Comparison of ENCODE assay signal across 16 cellular contexts in genomic region chr14:76776306-76777251, GRCh38. TPM values are rescaled to one million over a fixed set of nuclear protein-coding genes. Genes with fewer than 3 reads are reported as not detected.
DNase-seq lines count a peak whose midpoint lies in the region; ATAC-seq, FAIRE-seq and TF ChIP-seq lines count a peak whose summit lies in the region.
"Had no signal": no experiment of that assay in that cellular context is flagged by ENCODE, and none has a peak within 500 bp of the region (broad histone marks: within the 10 kb centered on the region; RNA-seq: fewer than 3 reads in every experiment).

No MANE protein-coding gene starts in this region.

- TF ChIP-seq EP300 in H1 (IDR thresholded peaks at IDR 0.05; ENCODE audit: borderline replicate concordance in 1 of 2, low read depth in 2 of 2, low read length in 2 of 2) = no peak

- TF ChIP-seq CTCF in heart left ventricle (IDR thresholded peaks at IDR 0.05) = peak in 1 of 12 donors; percentile 10
- no peak for TF ChIP-seq CTCF in H1 (IDR thresholded peaks at IDR 0.05; ENCODE audit: control extremely low read depth in 1 of 3, insufficient read depth in 1 of 3, low read depth in 1 of 3, low read length in 3 of 3)
- no peak for TF ChIP-seq CTCF in upper lobe of right lung (IDR thresholded peaks at IDR 0.05)

- no peak overlapping the region for H3K56ac ChIP-seq in H1 (replicated peaks; ENCODE audit: insufficient read length, low read depth, low read length)

- no peak for FAIRE-seq in H1 (lab: Jason Lieb, UNC)

- CTCF ChIA-PET in H1 (lab: Charles Lee; ENCODE audit: partially characterized antibody) = interaction anchor here (0.7 to 3.2 kb wide), 9 partner anchors 8 to 104 kb away, joined by 3 to 23 read pairs (median 3); no protein-coding TSS in a partner anchor

- TF ChIP-seq POLR2A in heart left ventricle (IDR thresholded peaks at IDR 0.05) (no peak), H1 (IDR thresholded peaks at IDR 0.05; ENCODE audit: control extremely low read depth in 1 of 2, low read depth in 2 of 2, low read length in 2 of 2) (no peak)

- no peak overlapping the region for H3K23ac ChIP-seq in H1 (ENCODE audit: insufficient read length)
- H3K23ac ChIP-seq in trophoblast cell (ENCODE audit: low read length) = no peak overlapping the region

- H4K12ac ChIP-seq in trophoblast cell (ENCODE audit: low read depth, low read length) = no peak overlapping the region

- H3K14ac ChIP-seq in H1 (ENCODE audit: insufficient read length) (no peak overlapping the region), trophoblast cell (ENCODE audit: low read length) (no peak overlapping the region)

- H3K79me1 ChIP-seq in H1 (ENCODE audit: low read depth, low read length) = no peaks in the 10 kb centered on the region
- H3K79me1 ChIP-seq in trophoblast cell (ENCODE audit: low read length) = peaks cover 13% of the 10 kb centered on the region

- H3K4me3 ChIP-seq in heart left ventricle (no peak overlapping the region), H1 (ENCODE audit: extremely low read depth in 1 of 4, insufficient read depth in 2 of 4, low read depth in 3 of 4, low read length in 4 of 4) (no peak overlapping the region), upper lobe of right lung (no peak overlapping the region), trophoblast cell (ENCODE audit: low read depth, low read length) (no peak overlapping the region)
- H3K4me3 ChIP-seq: GM23248, thoracic aorta had no signal

- ATAC-seq in heart left ventricle (no peak), left ventricle myocardium superior (no peak), upper lobe of right lung (peak; percentile 14), HG02759 (IDR thresholded peaks at IDR 0.05; ENCODE audit: unreplicated experiment) (no peak)
- ATAC-seq: activated T-cell treated with anti-CD3 and anti-CD28 coated beads, Interleukin-2, amount 50 U/mL, for 4 hours had no signal

- H3K27ac ChIP-seq in heart left ventricle (peak overlapping the region in 7 of 12 donors; percentile 2 to 55 (median 14)), H1 (ENCODE audit: low read depth, low read length) (no peak overlapping the region), upper lobe of right lung (no peak overlapping the region), trophoblast cell (ENCODE audit: low read depth, low read length) (no peak overlapping the region)
- H3K27ac ChIP-seq: GM23248, thoracic aorta had no signal

- no peak overlapping the region; a peak in 1 of 7 replicates for H3K9ac ChIP-seq in H1 (replicated peaks in 1 of 4; ENCODE audit: extremely low read depth in 1 of 4, low read depth in 3 of 4, low read length in 3 of 4)
- no peak overlapping the region for H3K9ac ChIP-seq in trophoblast cell (ENCODE audit: low read length)
- H3K9ac ChIP-seq: GM23248 had no signal

- H3K4ac ChIP-seq in H1 (replicated peaks; ENCODE audit: insufficient read length, low read depth, low read length) = no peak overlapping the region
- no peak overlapping the region for H3K4ac ChIP-seq in trophoblast cell (ENCODE audit: low read depth, low read length)

- H2BK120ac ChIP-seq in H1 (replicated peaks; ENCODE audit: low read depth, low read length) (no peak overlapping the region), trophoblast cell (ENCODE audit: insufficient read depth, low read length, poor library complexity) (no peak overlapping the region)

- H3K23me2 ChIP-seq in H1 (ENCODE audit: low read depth, low read length) = no peaks in the 10 kb centered on the region

- H4K20me1 ChIP-seq in H1 (replicated peaks in 1 of 2; ENCODE audit: control insufficient read depth in 1 of 2, insufficient read depth in 2 of 2, low read length in 2 of 2) = no peaks in the 10 kb centered on the region

- H2BK20ac ChIP-seq in H1 (ENCODE audit: low read length) = no peak overlapping the region

- H3K4me1 ChIP-seq in heart left ventricle (peaks cover 8 to 77% (median 40%) of the 10 kb centered on the region in 12 donors), H1 (replicated peaks in 1 of 4; ENCODE audit: control insufficient read depth in 3 of 4, insufficient read depth in 4 of 4, low read length in 3 of 4) (peaks cover 0 to 18% (median 9%) of the 10 kb centered on the region in 4 experiments; a peak in 5 of 7 replicates), upper lobe of right lung (peaks cover 38% of the 10 kb centered on the region), trophoblast cell (ENCODE audit: control insufficient read depth in 1 of 2, insufficient read depth in 2 of 2, low read length in 2 of 2) (peaks cover 18 to 19% of the 10 kb centered on the region in 2 experiments)

- H3K18ac ChIP-seq in H1 (ENCODE audit: extremely low read depth, low read length) (no peak overlapping the region), trophoblast cell (ENCODE audit: low read length) (no peak overlapping the region)

- H4K8ac ChIP-seq in H1 (ENCODE audit: extremely low read depth, insufficient read depth, low read length) = no peak overlapping the region; the same call in 1 of the 2 replicates
- no peak overlapping the region for H4K8ac ChIP-seq in trophoblast cell (ENCODE audit: low read depth, low read length)

- H4K5ac ChIP-seq in H1 (ENCODE audit: insufficient read length, low read depth, low read length) = no peak overlapping the region

- H3K79me2 ChIP-seq in H1 (ENCODE audit: control insufficient read depth in 1 of 2, insufficient read depth in 2 of 2, low read length in 2 of 2) = no peaks in the 10 kb centered on the region
- H3K79me2 ChIP-seq in trophoblast cell (ENCODE audit: control insufficient read depth, insufficient read depth, low read length, poor library complexity) = no peaks in the 10 kb centered on the region

- POLR2A ChIA-PET in H1 (lab: Charles Lee; ENCODE audit: partially characterized antibody) = interaction anchor here (0.9 to 2.9 kb wide), 8 partner anchors 9 to 69 kb away, joined by 3 to 11 read pairs (median 6); partner anchors contain the start of genes ANGEL1 and VASH1

- H3K4me2 ChIP-seq in H1 (ENCODE audit: insufficient read depth in 1 of 2, low read depth in 2 of 2, low read length in 2 of 2) (no peak overlapping the region), trophoblast cell (ENCODE audit: low read length) (no peak overlapping the region)

- H3K9me3 ChIP-seq in heart left ventricle (no peaks in the 10 kb centered on the region), H1 (ENCODE audit: insufficient read depth in 2 of 2, low read depth in 1 of 2, low read length in 1 of 2) (no peaks in the 10 kb centered on the region), upper lobe of right lung (no peaks in the 10 kb centered on the region), trophoblast cell (ENCODE audit: insufficient read depth, low read depth, low read length) (no peaks in the 10 kb centered on the region)
- H3K9me3 ChIP-seq: thoracic aorta had no signal

- H2AK5ac ChIP-seq in H1 (ENCODE audit: low read depth, low read length) (no peak overlapping the region), trophoblast cell (ENCODE audit: low read length) (no peak overlapping the region)

- WGBS in heart left ventricle, 4 donors = 84 to 89% (median 87%) methylated on average over 12 to 14 of the region's 14 CpGs
- 84% methylated on average over 11 of the region's 14 CpGs; no CpG with 5 or more reads in 1 of the 2 experiments for WGBS in H1 (ENCODE audit: extremely low coverage in 1 of 2, insufficient coverage in 1 of 2, insufficient read length in 1 of 2, insufficient replicate concordance in 2 of 2, low coverage in 1 of 2, low lambda C conversion rate in 2 of 2, missing lambda C conversion rate in 1 of 2), 2 experiments
- no CpG with 5 or more reads among the region's 14 CpGs for WGBS in trophoblast cell (ENCODE audit: extremely low coverage, insufficient coverage, insufficient read length)

- DNase-seq in heart left ventricle (no peak), left ventricle myocardium superior (no peak), NCI-H2107 treated with DMSO at 0.1 percent for 48 hours (lab: John Stamatoyannopoulos, UW; ENCODE audit: unreplicated experiment) (peak; percentile 42), H1 (ENCODE audit: low read depth in 1 of 2, low spot score in 2 of 2) (no peak), upper lobe of right lung (no peak), trophoblast cell (no peak)
- DNase-seq in stimulated activated CD4-positive, alpha-beta T cell treated with anti-CD3 and anti-CD28 coated beads, Interleukin-2, amount 100 ng/mL, for 48 hours = no peak
- DNase-seq: activated T-cell treated with anti-CD3 and anti-CD28 coated beads, Interleukin-2, amount 50 U/mL, for 4 hours; CD4-positive, alpha-beta T cell; central memory CD4-positive, alpha-beta T cell; GM23248; NCI-H1436 treated with DMSO at 0.1 percent for 48 hours had no signal

- 0 out of 4 replicates have a peak, but pooled peaks of 1 of the 2 experiments have one; percentile 11 for TF ChIP-seq RAD21 in H1 (IDR thresholded peaks at IDR 0.05 in 1 of 2, conservative IDR thresholded peaks at IDR 0.05 in 1 of 2; ENCODE audit: low read depth in 2 of 2, low read length in 2 of 2)

- H3K36me3 ChIP-seq in heart left ventricle (peaks cover 0 to 62% (median 25%) of the 10 kb centered on the region in 9 donors), H1 (ENCODE audit: control insufficient read depth in 2 of 4, insufficient read depth in 4 of 4, low read length in 3 of 4) (no peaks in the 10 kb centered on the region), upper lobe of right lung (peaks cover under 1% of the 10 kb centered on the region), trophoblast cell (ENCODE audit: control insufficient read depth in 1 of 2, insufficient read depth in 2 of 2, low read length in 2 of 2) (peaks cover 0 to 3% of the 10 kb centered on the region in 2 experiments)

- no peak overlapping the region for H2BK5ac ChIP-seq in H1 (ENCODE audit: low read depth, low read length)
- no peak overlapping the region for H2BK5ac ChIP-seq in trophoblast cell (ENCODE audit: low read depth, low read length, poor library complexity)

- no peak overlapping the region for H2BK15ac ChIP-seq in H1 (ENCODE audit: low read length)

- H3K27me3 ChIP-seq in heart left ventricle (no peaks in the 10 kb centered on the region), H1 (replicated peaks in 1 of 4; ENCODE audit: control insufficient read depth in 3 of 4, extremely low read depth in 1 of 4, insufficient read depth in 3 of 4, low read length in 3 of 4) (peaks cover 0 to 2% (median 0%) of the 10 kb centered on the region in 4 experiments; a peak in 2 of 7 replicates), upper lobe of right lung (no peaks in the 10 kb centered on the region), trophoblast cell (ENCODE audit: insufficient read depth, low read length) (no peaks in the 10 kb centered on the region)

- intact Hi-C loops in heart left ventricle (cut with DNase I) (no loop called here), left ventricle myocardium superior (cut with micrococcal nuclease) (no loop called here), upper lobe of right lung (cut with DNase I) (no loop called here)

- H4K91ac ChIP-seq in H1 (replicated peaks; ENCODE audit: insufficient read length, low read length) (no peak overlapping the region), trophoblast cell (ENCODE audit: low read depth, low read length) (no peak overlapping the region)

- H2AFZ ChIP-seq in H1 (ENCODE audit: low read length) (no peak overlapping the region), trophoblast cell (ENCODE audit: insufficient read depth, low read length, poor library complexity) (no peak overlapping the region)
- H2AFZ ChIP-seq: GM23248 had no signal

- peak overlapping the region; percentile 23; the same call in 1 of the 2 replicates for H2BK12ac ChIP-seq in H1 (ENCODE audit: low read depth, low read length)
- H2BK12ac ChIP-seq in trophoblast cell (ENCODE audit: low read length) = no peak overlapping the region

RNA-seq across cellular contexts. Expression of gene VASH1, which starts 15.3 kb away (rescaled TPM):
- total RNA-seq in heart left ventricle = 10 to 100 TPM in 6 of 9 donors, 1 to 10 TPM in 3; 7.8 to 30.8 (median 11.1) TPM
- 10 to 100 TPM in 1 of 2 donors, 1 to 10 TPM in 1; 9.9 to 25.2 TPM for polyA plus RNA-seq in heart left ventricle
- total RNA-seq in left ventricle myocardium superior = 14.0 TPM
- total RNA-seq in H1 (2021; fragmentation: NEBNext Ultra II Directional; extraction: Animal tissue kit (Norgen Biotek cat#: 25700)) = 6.4 and 7.7 TPM in 2 replicates
- polyA plus RNA-seq in H1 (2011; rRNA removed) = 3.1 and 4.9 TPM in 2 replicates
- polyA plus RNA-seq in H1 (2011; cell fraction: cytosol; rRNA removed) = 5.1 TPM
- 17.4 TPM for polyA plus RNA-seq in H1 (2011; cell fraction: nucleus; rRNA removed)
- polyA plus RNA-seq in H1 (2012, experiment 1 of 2) = 5.7 to 7.5 TPM (median 6.7 TPM) in 4 replicates
- polyA plus RNA-seq in H1 (2012, experiment 2 of 2) = 4.3 TPM
- 3.2 TPM for polyA plus RNA-seq in H1 (2013, experiment 1 of 2)
- 3.5 TPM for polyA plus RNA-seq in H1 (2013, experiment 2 of 2)
- 4.3 and 4.5 TPM in 2 replicates for polyA minus RNA-seq in H1 (2011; rRNA and poly(A)+ RNA removed)
- polyA minus RNA-seq in H1 (2011; cell fraction: cytosol; rRNA and poly(A)+ RNA removed) = 2.3 TPM
- polyA minus RNA-seq in H1 (2011; cell fraction: nucleus; rRNA and poly(A)+ RNA removed) = 5.6 TPM
- 37.1 TPM for total RNA-seq in upper lobe of right lung
- polyA plus RNA-seq in trophoblast cell (2013) = 3.8 and 3.9 TPM in 2 replicates

RNA-seq across cellular contexts. Expression of gene ANGEL1, which starts 36.1 kb away (rescaled TPM):
- total RNA-seq in heart left ventricle (10 to 100 TPM in 8 of 9 donors, 1 to 10 TPM in 1; 9.3 to 16.3 (median 13.8) TPM), left ventricle myocardium superior (11.2 TPM), upper lobe of right lung (24.1 TPM)
- polyA plus RNA-seq in heart left ventricle (10 to 100 TPM in 1 of 2 donors, 1 to 10 TPM in 1; 9.5 to 10.7 TPM), H1 (2011; rRNA removed) (27.2 and 31.6 TPM in 2 replicates)
- 23.1 and 26.8 TPM in 2 replicates for total RNA-seq in H1 (2021; fragmentation: NEBNext Ultra II Directional; extraction: Animal tissue kit (Norgen Biotek cat#: 25700))
- polyA plus RNA-seq in H1 (2011; cell fraction: cytosol; rRNA removed) = 28.5 TPM
- polyA plus RNA-seq in H1 (2011; cell fraction: nucleus; rRNA removed) = 72.3 TPM
- polyA plus RNA-seq in H1 (2012, experiment 1 of 2) = 16.0 to 20.4 TPM (median 18.1 TPM) in 4 replicates
- polyA plus RNA-seq in H1 (2012, experiment 2 of 2) = 17.7 TPM
- 21.7 TPM for polyA plus RNA-seq in H1 (2013, experiment 1 of 2)
- polyA plus RNA-seq in H1 (2013, experiment 2 of 2) = 22.3 TPM
- 66.0 and 90.8 TPM in 2 replicates for polyA minus RNA-seq in H1 (2011; rRNA and poly(A)+ RNA removed)
- polyA minus RNA-seq in H1 (2011; cell fraction: cytosol; rRNA and poly(A)+ RNA removed) = 18.6 TPM
- 44.9 TPM for polyA minus RNA-seq in H1 (2011; cell fraction: nucleus; rRNA and poly(A)+ RNA removed)
- 6.4 TPM in 2 replicates for polyA plus RNA-seq in trophoblast cell (2013)

RNA-seq across cellular contexts. Expression of gene LRRC74A, which starts 49.6 kb away (rescaled TPM):
- not detected for total RNA-seq in heart left ventricle
- not detected for polyA plus RNA-seq in heart left ventricle
- total RNA-seq in left ventricle myocardium superior = not detected
- total RNA-seq in H1 (2021; fragmentation: NEBNext Ultra II Directional; extraction: Animal tissue kit (Norgen Biotek cat#: 25700)) = not detected in 2 replicates
- not detected in 2 replicates for polyA plus RNA-seq in H1 (2011; rRNA removed)
- not detected for polyA plus RNA-seq in H1 (2011; cell fraction: cytosol; rRNA removed)
- polyA plus RNA-seq in H1 (2011; cell fraction: nucleus; rRNA removed) = not detected
- polyA plus RNA-seq in H1 (2012, experiment 1 of 2) = not detected in 4 replicates
- polyA plus RNA-seq in H1 (2012, experiment 2 of 2) = not detected
- polyA plus RNA-seq in H1 (2013, experiment 1 of 2) = not detected
- polyA plus RNA-seq in H1 (2013, experiment 2 of 2) = not detected
- not detected in 2 replicates for polyA minus RNA-seq in H1 (2011; rRNA and poly(A)+ RNA removed)
- polyA minus RNA-seq in H1 (2011; cell fraction: cytosol; rRNA and poly(A)+ RNA removed) = not detected
- polyA minus RNA-seq in H1 (2011; cell fraction: nucleus; rRNA and poly(A)+ RNA removed) = not detected
- total RNA-seq in upper lobe of right lung = not detected
- not detected in 2 replicates for polyA plus RNA-seq in trophoblast cell (2013)
- total RNA-seq: activated T-cell treated with anti-CD3 and anti-CD28 coated beads, Interleukin-2, amount 50 U/mL, for 4 hours; CD4-positive, alpha-beta T cell; glomerular endothelial cell; GM23248; myocyte; thoracic aorta had no signal
- polyA plus RNA-seq: GM23248 had no signal

Comparison
In these comparisons a context has a peak if more than half of its experiments do, and no peak if none do; other contexts are left out.
1. H3K27ac ChIP-seq: peak in heart left ventricle (7 of 12); none in H1 (single experiment), upper lobe of right lung (single experiment) and trophoblast cell (single experiment).